ENCODE assay signal across 1 cellular context in the genomic region with DNA sequence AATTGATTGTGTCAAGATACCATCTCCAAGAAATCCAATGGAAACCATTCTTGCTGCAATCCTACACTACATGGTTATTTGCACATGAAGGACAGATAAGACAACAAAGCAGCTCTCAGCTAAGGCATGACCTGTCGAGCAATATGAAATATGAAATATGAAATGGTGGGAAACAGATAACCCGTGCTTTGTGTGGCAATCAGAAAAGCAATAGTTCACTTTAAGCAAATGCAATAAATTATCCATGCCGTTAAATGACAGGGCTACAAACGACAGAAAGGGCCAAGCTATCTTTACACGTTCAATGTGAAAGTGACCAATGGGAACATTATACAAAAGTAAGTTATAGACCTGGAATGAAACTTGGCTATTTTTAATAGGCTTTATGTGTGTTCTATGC.
TF ChIP-seq lines count a peak whose summit lies in the region.

No MANE protein-coding gene starts in this region.

TF ChIP-seq in HepG2, 621 proteins besides CTCF, POLR2A, EP300 and RAD21 (continued from another document):
- TF ChIP-seq, protein P1, sequence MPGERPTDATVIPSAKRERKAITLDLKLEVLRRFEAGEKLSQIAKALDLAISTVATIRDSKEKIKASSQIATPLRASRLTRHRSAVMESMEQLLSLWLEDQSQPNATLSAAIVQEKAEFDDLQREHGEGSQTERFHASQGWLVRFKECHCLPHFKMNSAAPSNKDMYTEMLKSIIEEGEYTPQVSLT (CRISPR knock-in tag; IDR thresholded peaks at IDR 0.05; ENCODE audit: borderline replicate concordance, low read depth) = no peak
- TF ChIP-seq, protein P2, sequence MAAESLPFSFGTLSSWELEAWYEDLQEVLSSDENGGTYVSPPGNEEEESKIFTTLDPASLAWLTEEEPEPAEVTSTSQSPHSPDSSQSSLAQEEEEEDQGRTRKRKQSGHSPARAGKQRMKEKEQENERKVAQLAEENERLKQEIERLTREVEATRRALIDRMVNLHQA (CRISPR knock-in tag; IDR thresholded peaks at IDR 0.05) = no peak
- TF ChIP-seq, protein P3, sequence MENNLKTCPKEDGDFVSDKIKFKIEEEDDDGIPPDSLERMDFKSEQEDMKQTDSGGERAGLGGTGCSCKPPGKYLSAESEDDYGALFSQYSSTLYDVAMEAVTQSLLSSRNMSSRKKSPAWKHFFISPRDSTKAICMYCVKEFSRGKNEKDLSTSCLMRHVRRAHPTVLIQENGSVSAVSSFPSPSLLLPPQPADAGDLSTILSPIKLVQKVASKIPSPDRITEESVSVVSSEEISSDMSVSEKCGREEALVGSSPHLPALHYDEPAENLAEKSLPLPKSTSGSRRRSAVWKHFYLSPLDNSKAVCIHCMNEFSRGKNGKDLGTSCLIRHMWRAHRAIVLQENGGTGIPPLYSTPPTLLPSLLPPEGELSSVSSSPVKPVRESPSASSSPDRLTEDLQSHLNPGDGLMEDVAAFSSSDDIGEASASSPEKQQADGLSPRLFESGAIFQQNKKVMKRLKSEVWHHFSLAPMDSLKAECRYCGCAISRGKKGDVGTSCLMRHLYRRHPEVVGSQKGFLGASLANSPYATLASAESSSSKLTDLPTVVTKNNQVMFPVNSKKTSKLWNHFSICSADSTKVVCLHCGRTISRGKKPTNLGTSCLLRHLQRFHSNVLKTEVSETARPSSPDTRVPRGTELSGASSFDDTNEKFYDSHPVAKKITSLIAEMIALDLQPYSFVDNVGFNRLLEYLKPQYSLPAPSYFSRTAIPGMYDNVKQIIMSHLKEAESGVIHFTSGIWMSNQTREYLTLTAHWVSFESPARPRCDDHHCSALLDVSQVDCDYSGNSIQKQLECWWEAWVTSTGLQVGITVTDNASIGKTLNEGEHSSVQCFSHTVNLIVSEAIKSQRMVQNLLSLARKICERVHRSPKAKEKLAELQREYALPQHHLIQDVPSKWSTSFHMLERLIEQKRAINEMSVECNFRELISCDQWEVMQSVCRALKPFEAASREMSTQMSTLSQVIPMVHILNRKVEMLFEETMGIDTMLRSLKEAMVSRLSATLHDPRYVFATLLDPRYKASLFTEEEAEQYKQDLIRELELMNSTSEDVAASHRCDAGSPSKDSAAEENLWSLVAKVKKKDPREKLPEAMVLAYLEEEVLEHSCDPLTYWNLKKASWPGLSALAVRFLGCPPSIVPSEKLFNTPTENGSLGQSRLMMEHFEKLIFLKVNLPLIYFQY (CRISPR knock-in tag; IDR thresholded peaks at IDR 0.05; ENCODE audit: borderline replicate concordance) = no peak
